In genomic region chr1:33147275-33147996, GRCh38 we compare ENCODE assay signal across 22 cellular contexts. TPM values are rescaled to one million over a fixed set of nuclear protein-coding genes. Genes with fewer than 3 reads are reported as not detected.
DNase-seq lines count a peak whose midpoint lies in the region; ATAC-seq and TF ChIP-seq lines count a peak whose summit lies in the region.
"Had no signal": no experiment of that assay in that cellular context is flagged by ENCODE, and none has a peak within 500 bp of the region (broad histone marks: within the 10 kb centered on the region; RNA-seq: fewer than 3 reads in every experiment).

No MANE protein-coding gene starts in this region.

- 99% methylated on average over 20 of the region's 30 CpGs; no CpG with 5 or more reads in 1 of the 2 experiments for WGBS in IMR-90 (ENCODE audit: extremely low coverage in 2 of 2, insufficient read length in 1 of 2), 2 experiments

- H3K27me3 ChIP-seq in CD4-positive, alpha-beta T cell (ENCODE audit: control insufficient read depth, insufficient read depth, low read length) = no peaks in the 10 kb centered on the region
- H3K27me3 ChIP-seq in IMR-90 (ENCODE audit: control insufficient read depth, insufficient read depth, low read length) (no peaks in the 10 kb centered on the region), uterus (no peaks in the 10 kb centered on the region)
- H3K27me3 ChIP-seq: BLaER1, MG63, SJSA1 had no signal

- H3K36me3 Mint-ChIP-seq in CD4-positive, alpha-beta T cell (ENCODE audit: low read depth) = peaks cover 43% of the 10 kb centered on the region

- H3K4me1 ChIP-seq in IMR-90 (ENCODE audit: control insufficient read depth, insufficient read depth, low read length) (peaks cover 18% of the 10 kb centered on the region), uterus (no peaks in the 10 kb centered on the region)

- POLR2A ChIA-PET in CD4-positive, alpha-beta T cell (lab: Charles Lee) = interaction anchor here (0.8 kb wide), 1 partner anchor 11 kb away, joined by 4 read pairs; no protein-coding TSS in a partner anchor
- POLR2A ChIA-PET in IMR-90 (lab: Charles Lee; ENCODE audit: unreplicated experiment) = interaction anchor here (0.6 kb wide), 1 partner anchor 63 kb away, joined by 3 read pairs; no protein-coding TSS in a partner anchor

- no peaks in the 10 kb centered on the region for H3K4me1 Mint-ChIP-seq in CD4-positive, alpha-beta T cell (ENCODE audit: low read depth)
- H3K4me1 Mint-ChIP-seq: CD8-positive, alpha-beta memory T cell had no signal

- H3K27ac Mint-ChIP-seq in CD4-positive, alpha-beta T cell = peak overlapping the region; percentile 58
- H3K27ac Mint-ChIP-seq: GM23338 had no signal

- peaks cover 27% of the 10 kb centered on the region for H3K36me3 ChIP-seq in IMR-90 (ENCODE audit: control insufficient read depth, insufficient read depth, low read length)
- H3K36me3 ChIP-seq in uterus = no peaks in the 10 kb centered on the region
- H3K36me3 ChIP-seq: HAP-1, MG63 had no signal

- H3K23ac ChIP-seq in IMR-90 (ENCODE audit: low read depth, low read length) = no peak overlapping the region

- no peak overlapping the region for H3K27ac ChIP-seq in CD4-positive, alpha-beta T cell (ENCODE audit: low read depth, low read length)
- H3K27ac ChIP-seq in IMR-90 (ENCODE audit: insufficient read depth, low read length) = no peak overlapping the region
- no peak overlapping the region for H3K27ac ChIP-seq in uterus
- H3K27ac ChIP-seq: BLaER1, SJSA1 had no signal

- peak overlapping the region; percentile 65; the same call in 1 of the 2 replicates for H2BK20ac ChIP-seq in IMR-90 (ENCODE audit: low read depth, low read length)

- H3K79me1 ChIP-seq in IMR-90 (ENCODE audit: low read depth in 1 of 2, low read length in 2 of 2) = peaks cover 0 to 22% of the 10 kb centered on the region in 2 experiments; a peak in 3 of 4 replicates

- H4K5ac ChIP-seq in IMR-90 (ENCODE audit: low read depth, low read length) = no peak overlapping the region

- H3K4me3 ChIP-seq in IMR-90 (ENCODE audit: insufficient read depth, low read depth, low read length) (no peak overlapping the region), fibroblast of mammary gland (ENCODE audit: control insufficient read depth, low read depth, low read length) (no peak overlapping the region), uterus (no peak overlapping the region)
- H3K4me3 ChIP-seq: BLaER1, GM23338, HAP-1, MG63, SJSA1 had no signal

- no peak overlapping the region for H2BK15ac ChIP-seq in IMR-90 (ENCODE audit: low read depth, low read length)

- no peaks in the 10 kb centered on the region for H3K9me3 Mint-ChIP-seq in CD4-positive, alpha-beta T cell
- H3K9me3 Mint-ChIP-seq: CD8-positive, alpha-beta memory T cell; GM23338 had no signal

- 0 out of 2 replicates have a peak overlapping the region, but pooled peaks have one; percentile 39 for H2BK120ac ChIP-seq in IMR-90 (ENCODE audit: low read depth, low read length)

- TF ChIP-seq CTCF in CD4-positive, alpha-beta T cell (IDR thresholded peaks at IDR 0.05) = no peak
- TF ChIP-seq CTCF in IMR-90 (conservative IDR thresholded peaks at IDR 0.05; ENCODE audit: low read depth, low read length) (no peak), fibroblast of mammary gland (conservative IDR thresholded peaks at IDR 0.05; ENCODE audit: control insufficient read depth, insufficient read depth, low read depth, low read length) (no peak), uterus (IDR thresholded peaks at IDR 0.05) (no peak)

- intact Hi-C loops in CD4-positive, alpha-beta T cell (cut with DNase I, micrococcal nuclease) = no loop called here
- intact Hi-C loops in IMR-90 (cut with micrococcal nuclease) = no loop called here
- intact Hi-C loops in posterior vena cava (cut with DNase I) = no loop called here
- intact Hi-C loops in uterus (cut with DNase I; ENCODE audit: low total_unique reads) = no loop called here

- dilution Hi-C loops in IMR-90 (cut with HindIII; ENCODE audit: low sequenced_read_pairs, unreplicated experiment) = no loop called here

- no peak overlapping the region for H2BK5ac ChIP-seq in IMR-90 (ENCODE audit: low read depth, low read length, poor library complexity, severe bottlenecking)

- no peak overlapping the region for H4K91ac ChIP-seq in IMR-90 (ENCODE audit: insufficient read depth, low read depth, low read length)

- H3K4me3 Mint-ChIP-seq in CD4-positive, alpha-beta T cell = no peak overlapping the region
- H3K4me3 Mint-ChIP-seq: CD8-positive, alpha-beta memory T cell; GM23338 had no signal

- no peak for ATAC-seq in CD4-positive, alpha-beta T cell (ENCODE audit: poor library complexity)
- no peak for ATAC-seq in IMR-90 (ENCODE audit: low read depth)
- ATAC-seq: GM23338 had no signal

- TF ChIP-seq RAD21 in IMR-90 (IDR thresholded peaks at IDR 0.05; ENCODE audit: low read length) = no peak

- CTCF ChIA-PET in CD4-positive, alpha-beta T cell (lab: Charles Lee) = interaction anchor here (1.1 to 2.7 kb wide), 3 partner anchors 9 to 20 kb away, joined by 3 to 18 read pairs (median 4); no protein-coding TSS in a partner anchor
- CTCF ChIA-PET in IMR-90 (lab: Yijun Ruan, JAX) = interaction anchor here (0.6 to 1.2 kb wide), 5 partner anchors 9 to 23 kb away, joined by 3 to 5 read pairs (median 3); no protein-coding TSS in a partner anchor

- H4K8ac ChIP-seq in IMR-90 (ENCODE audit: low read depth in 2 of 2, low read length in 2 of 2) = no peak overlapping the region

- no peak overlapping the region for H2AFZ ChIP-seq in IMR-90 (replicated peaks; ENCODE audit: low read length, poor library complexity)
- H2AFZ ChIP-seq: GM23338 had no signal

- no peaks in the 10 kb centered on the region for H4K20me1 ChIP-seq in IMR-90 (ENCODE audit: insufficient read depth, low read length)
- H4K20me1 ChIP-seq: BLaER1 had no signal

- in situ Hi-C loops in IMR-90 (cut with MboI; ENCODE audit: low sequenced_read_pairs) = no loop called here

- H2AK9ac ChIP-seq in IMR-90 (replicated peaks; ENCODE audit: low read depth, low read length, poor library complexity) = no peak overlapping the region

- peaks cover 34% of the 10 kb centered on the region for H3K9me1 ChIP-seq in IMR-90 (ENCODE audit: insufficient read depth, low read length)

- TF ChIP-seq POLR2A in IMR-90 (IDR thresholded peaks at IDR 0.05; ENCODE audit: low read depth, low read length) = no peak
- TF ChIP-seq POLR2A in uterus (IDR thresholded peaks at IDR 0.05) = no peak

- no peak for DNase-seq in CD4-positive, alpha-beta T cell
- DNase-seq in IMR-90 (no peak), fibroblast of mammary gland (ENCODE audit: low read depth) (peak; percentile 13), posterior vena cava (ENCODE audit: low spot score) (peak; percentile 69), globus pallidus (ENCODE audit: low spot score) (no peak), uterus (no peak), putamen (ENCODE audit: low spot score) (no peak)
- DNase-seq: CD8-positive, alpha-beta memory T cell; DMS 273 treated with DMSO at 0.1 percent for 48 hours; DMS79; GDM1; KG1; MG63; NCI-H2029; NCI-H446; NCI-H526 treated with DMSO at 0.1 percent for 48 hours; Right ventricle myocardium superior; RPMI8226 had no signal

- no peaks in the 10 kb centered on the region for H3K27me3 Mint-ChIP-seq in CD4-positive, alpha-beta T cell
- H3K27me3 Mint-ChIP-seq: CD8-positive, alpha-beta memory T cell had no signal

- no TSS peak for BruUV-seq in IMR-90 (replicated peaks; lab: Mats Ljungman, UMichigan)

- H3K4ac ChIP-seq in IMR-90 (ENCODE audit: low read depth, low read length) = peak overlapping the region; percentile 41; the same call in 1 of the 2 replicates

- no peak overlapping the region for H3K56ac ChIP-seq in IMR-90 (ENCODE audit: extremely low read depth, insufficient read depth, low read length)

- no peaks in the 10 kb centered on the region for H3K9me3 ChIP-seq in CD4-positive, alpha-beta T cell (ENCODE audit: control insufficient read depth, low read length)
- no peaks in the 10 kb centered on the region for H3K9me3 ChIP-seq in IMR-90 (ENCODE audit: control insufficient read depth, insufficient read depth, low read length)
- no peaks in the 10 kb centered on the region for H3K9me3 ChIP-seq in uterus
- H3K9me3 ChIP-seq: BLaER1, HAP-1, MG63, SJSA1 had no signal

- no peak overlapping the region for H3K14ac ChIP-seq in IMR-90 (replicated peaks; ENCODE audit: low read depth, low read length)

- 0 out of 2 replicates have a peak overlapping the region, but pooled peaks have one; percentile 7 for H3K18ac ChIP-seq in IMR-90 (ENCODE audit: low read depth, low read length)

- H3K9ac ChIP-seq in IMR-90 (ENCODE audit: low read depth, low read length) = no peak overlapping the region
- H3K9ac ChIP-seq: BLaER1 had no signal

- H3K4me2 ChIP-seq in IMR-90 (ENCODE audit: low read depth, low read length) = no peak overlapping the region
- H3K4me2 ChIP-seq: BLaER1, GM23338 had no signal

- no peak overlapping the region for H2AK5ac ChIP-seq in IMR-90 (ENCODE audit: low read depth, low read length)

TF ChIP-seq in IMR-90, 13 proteins besides CTCF, POLR2A, EP300 and RAD21 (continues in another document):
- TF ChIP-seq NFE2L2 (IDR thresholded peaks at IDR 0.05; ENCODE audit: low read depth, low read length) (no peak), BHLHE40 (IDR thresholded peaks at IDR 0.05; ENCODE audit: low read depth, low read length) (no peak), FOS (IDR thresholded peaks at IDR 0.05; ENCODE audit: low read depth, low read length) (no peak), RFX5 (IDR thresholded peaks at IDR 0.05; ENCODE audit: low read depth, low read length) (no peak), MXI1 (IDR thresholded peaks at IDR 0.05; ENCODE audit: borderline replicate concordance, low read depth, low read length) (no peak), MAZ (IDR thresholded peaks at IDR 0.05; ENCODE audit: borderline replicate concordance, low read depth, low read length) (no peak), RCOR1 (IDR thresholded peaks at IDR 0.05; ENCODE audit: insufficient replicate concordance, low read length) (no peak), CHD1 (IDR thresholded peaks at IDR 0.05; ENCODE audit: low read depth, low read length) (no peak), MAFK (IDR thresholded peaks at IDR 0.05; ENCODE audit: low read depth, low read length) (no peak), USF2 (IDR thresholded peaks at IDR 0.05; ENCODE audit: low read depth, low read length) (no peak)

RNA-seq across cellular contexts. Expression of gene TRIM62, which starts 34.4 kb away (rescaled TPM):
- total RNA-seq in CD4-positive, alpha-beta T cell = 10 to 100 TPM; 18.9 to 23.0 TPM
- 2.8 and 3.0 TPM in 2 replicates for total RNA-seq in IMR-90 (2012; rRNA removed)
- 11.1 and 12.8 TPM in 2 replicates for polyA plus RNA-seq in IMR-90 (2012; rRNA removed)
- polyA plus RNA-seq in IMR-90 (2012; cell fraction: cytosol; rRNA removed) = 4.8 and 18.3 TPM in 2 replicates
- 25.0 and 36.8 TPM in 2 replicates for polyA plus RNA-seq in IMR-90 (2012; cell fraction: nucleus; rRNA removed; ENCODE audit: low replicate concordance)
- 1 to 10 TPM; 5.0 to 5.2 TPM for total RNA-seq in posterior vena cava
- 1 to 10 TPM in 2 of 4 donors, under 1 TPM in 2; 0.26 to 9.4 (median 1.4) TPM for total RNA-seq in uterus

Comparison
In these comparisons a context has a peak if more than half of its experiments do, and no peak if none do; other contexts are left out.
1. DNase-seq: peak in fibroblast of mammary gland (single experiment) and posterior vena cava (single experiment); none in CD4-positive, alpha-beta T cell (0 of 10), IMR-90 (single experiment), globus pallidus (single experiment), uterus (0 of 2) and putamen (single experiment).